In genomic region chr3:81760215-81760614, GRCh38 we compare ENCODE assay signal across 8 cellular contexts. TPM values are rescaled to one million over a fixed set of nuclear protein-coding genes. Genes with fewer than 3 reads are reported as not detected.
A peak's percentile ranks its signal among the peaks of the same experiment; 100 is the strongest.
DNase-seq lines count a peak whose midpoint lies in the region; ATAC-seq and TF ChIP-seq lines count a peak whose summit lies in the region.

No MANE protein-coding gene starts in this region.

- peak overlapping the region; percentile 82 for H2AFZ ChIP-seq in hepatocyte

- ATAC-seq in stimulated activated naive CD8-positive, alpha-beta T cell treated with anti-CD3 and anti-CD28 coated beads, Interleukin-15, amount 100 ng/mL, for 72 hours, result no peak
- ATAC-seq in GM21737 (IDR thresholded peaks at IDR 0.05; ENCODE audit: unreplicated experiment), result no peak

- H3K27me3 ChIP-seq in hepatocyte, result no peaks in the 10 kb centered on the region

- peaks cover 12% of the 10 kb centered on the region for H3K4me1 ChIP-seq in hepatocyte (ENCODE audit: insufficient read depth)

- 87% methylated on average over 3 of the region's 3 CpGs for WGBS in hepatocyte (ENCODE audit: low lambda C conversion rate, missing lambda C conversion rate)

- no peaks in the 10 kb centered on the region for H3K9me2 ChIP-seq in hepatocyte (replicated peaks; ENCODE audit: insufficient read depth)

- peak overlapping the region; percentile 80 for H3K4me2 ChIP-seq in hepatocyte

- TF ChIP-seq CTCF in hepatocyte (IDR thresholded peaks at IDR 0.05; ENCODE audit: poor library complexity) (no peak), GM10248 (IDR thresholded peaks at IDR 0.05; ENCODE audit: control extremely low read depth, extremely low read depth, low read depth, missing control alignments) (no peak)

- peak overlapping the region; percentile 49 for H3K4me3 ChIP-seq in hepatocyte

- CTCF ChIA-PET in activated CD4-positive, alpha-beta memory T cell treated with anti-CD3 and anti-CD28 coated beads for 36 hours (lab: Charles Lee), result interaction anchor here (0.6 kb wide), 1 partner anchor 213 kb away, joined by 3 read pairs; no protein-coding TSS in a partner anchor
- CTCF ChIA-PET in GM10248 (lab: Yijun Ruan, JAX), result interaction anchor here (1.0 to 1.2 kb wide), 2 partner anchors 10 to 25 kb away, joined by 3 to 4 read pairs; no protein-coding TSS in a partner anchor

- no peaks in the 10 kb centered on the region for H4K20me1 ChIP-seq in hepatocyte (ENCODE audit: insufficient read depth, poor library complexity, severe bottlenecking)

- POLR2A ChIA-PET in activated CD4-positive, alpha-beta memory T cell treated with anti-CD3 and anti-CD28 coated beads for 36 hours (lab: Charles Lee), result no interaction called here
- POLR2A ChIA-PET in GM10248 (lab: Yijun Ruan, JAX), result no interaction called here

- peak overlapping the region; percentile 99 for H3K27ac ChIP-seq in hepatocyte

- H3K36me3 ChIP-seq in hepatocyte (replicated peaks; ENCODE audit: insufficient read depth, low read depth), result no peaks in the 10 kb centered on the region

- H3K4me1 Mint-ChIP-seq in activated CD4-positive, alpha-beta memory T cell treated with anti-CD3 and anti-CD28 coated beads for 36 hours (ENCODE audit: low read depth), result peaks cover 25% of the 10 kb centered on the region
- peaks cover 52% of the 10 kb centered on the region for H3K4me1 Mint-ChIP-seq in stimulated activated naive CD8-positive, alpha-beta T cell treated with anti-CD3 and anti-CD28 coated beads, Interleukin-15, amount 100 ng/mL, for 72 hours

- H3K9me3 ChIP-seq in hepatocyte (ENCODE audit: low read depth), result no peaks in the 10 kb centered on the region

- H3K4me3 Mint-ChIP-seq in activated CD4-positive, alpha-beta memory T cell treated with anti-CD3 and anti-CD28 coated beads for 36 hours, result peak overlapping the region; percentile 91
- H3K4me3 Mint-ChIP-seq in stimulated activated naive CD8-positive, alpha-beta T cell treated with anti-CD3 and anti-CD28 coated beads, Interleukin-15, amount 100 ng/mL, for 72 hours, result peak overlapping the region; percentile 87 to 89

- H3K36me3 Mint-ChIP-seq in activated CD4-positive, alpha-beta memory T cell treated with anti-CD3 and anti-CD28 coated beads for 36 hours, result peaks cover 25% of the 10 kb centered on the region

- H3K27ac Mint-ChIP-seq in activated CD4-positive, alpha-beta memory T cell treated with anti-CD3 and anti-CD28 coated beads for 36 hours, result peak overlapping the region; percentile 98
- H3K27ac Mint-ChIP-seq in stimulated activated naive CD8-positive, alpha-beta T cell treated with anti-CD3 and anti-CD28 coated beads, Interleukin-15, amount 100 ng/mL, for 72 hours, result peak overlapping the region; percentile 94 to 99

- H3K79me2 ChIP-seq in hepatocyte, result peaks cover 10% of the 10 kb centered on the region

- peak; percentile 15 for DNase-seq in DMS 273 (lab: John Stamatoyannopoulos, UW; ENCODE audit: unreplicated experiment)
- no peak for DNase-seq in DMS 273 treated with DMSO at 0.1 percent for 48 hours (lab: John Stamatoyannopoulos, UW)
- no peak for DNase-seq in activated CD4-positive, alpha-beta memory T cell treated with anti-CD3 and anti-CD28 coated beads for 36 hours
- no peak for DNase-seq in hepatocyte (ENCODE audit: low spot score)
- DNase-seq in stimulated activated naive CD8-positive, alpha-beta T cell treated with anti-CD3 and anti-CD28 coated beads, Interleukin-15, amount 100 ng/mL, for 72 hours, result no peak
- no peak for DNase-seq in activated gamma-delta T cell treated with Interleukin-2 at 50 U/mL for 16 hours
- no peak for DNase-seq in GM10248 (ENCODE audit: extremely low spot score)

- no peaks in the 10 kb centered on the region for H3K9me3 Mint-ChIP-seq in activated CD4-positive, alpha-beta memory T cell treated with anti-CD3 and anti-CD28 coated beads for 36 hours
- no peaks in the 10 kb centered on the region for H3K9me3 Mint-ChIP-seq in stimulated activated naive CD8-positive, alpha-beta T cell treated with anti-CD3 and anti-CD28 coated beads, Interleukin-15, amount 100 ng/mL, for 72 hours

- no peaks in the 10 kb centered on the region for H3K27me3 Mint-ChIP-seq in activated CD4-positive, alpha-beta memory T cell treated with anti-CD3 and anti-CD28 coated beads for 36 hours
- no peaks in the 10 kb centered on the region for H3K27me3 Mint-ChIP-seq in stimulated activated naive CD8-positive, alpha-beta T cell treated with anti-CD3 and anti-CD28 coated beads, Interleukin-15, amount 100 ng/mL, for 72 hours

- intact Hi-C loops in activated CD4-positive, alpha-beta memory T cell treated with anti-CD3 and anti-CD28 coated beads for 36 hours (cut with micrococcal nuclease), result loop anchor here (5.0 kb wide), 1 partner anchor 372 kb away; no protein-coding TSS in a partner anchor

RNA-seq across cellular contexts. Expression of gene GBE1, which starts 1.2 kb away (rescaled TPM):
- 10 to 100 TPM; 30.5 to 30.6 TPM for total RNA-seq in activated CD4-positive, alpha-beta memory T cell treated with anti-CD3 and anti-CD28 coated beads for 36 hours
- total RNA-seq in hepatocyte, result 23.9 and 25.8 TPM in 2 replicates
- polyA plus RNA-seq in hepatocyte, result 15.6 and 17.6 TPM in 2 replicates
